In the genomic region with DNA sequence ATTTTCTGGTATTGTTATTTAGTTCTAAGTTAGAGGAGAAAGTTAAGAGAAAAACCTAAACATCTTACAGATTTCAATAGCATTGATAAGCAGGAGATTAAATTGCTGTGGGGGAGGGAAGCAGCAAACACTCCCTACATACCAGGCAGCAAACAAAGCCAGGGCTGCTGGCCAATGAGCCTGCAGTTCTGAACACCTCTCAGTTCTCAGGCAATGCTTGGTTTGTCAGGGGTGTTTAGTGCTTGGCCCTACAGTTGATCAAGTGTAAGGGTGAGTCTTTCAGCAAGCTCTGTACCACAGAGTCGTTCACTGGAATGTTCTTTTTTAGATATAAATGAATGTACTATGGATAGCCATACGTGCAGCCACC, we compare ENCODE assay signal across 17 cellular contexts. TPM values are rescaled to one million over a fixed set of nuclear protein-coding genes. Genes with fewer than 3 reads are reported as not detected.
A peak's percentile ranks its signal among the peaks of the same experiment; 100 is the strongest.
DNase-seq lines count a peak whose midpoint lies in the region; ATAC-seq and TF ChIP-seq lines count a peak whose summit lies in the region.
"Had no signal": no experiment of that assay in that cellular context is flagged by ENCODE, and none has a peak within 500 bp of the region (broad histone marks: within the 10 kb centered on the region; RNA-seq: fewer than 3 reads in every experiment).

No MANE protein-coding gene starts in this region.

- POLR2A ChIA-PET in WTC11 (lab: Charles Lee), result no interaction called here

- intact Hi-C loops in mucosa of descending colon (cut with DNase I, micrococcal nuclease), result no loop called here
- intact Hi-C loops in natural killer cell (cut with micrococcal nuclease), result no loop called here

- H3K9me2 ChIP-seq in GM23338 (ENCODE audit: insufficient read depth), result no peaks in the 10 kb centered on the region

- no peaks in the 10 kb centered on the region for H3K9me3 ChIP-seq in mucosa of descending colon
- H3K9me3 ChIP-seq: BE2C had no signal

- no peak overlapping the region for H3K27ac Mint-ChIP-seq in GM23338
- no peak overlapping the region for H3K27ac Mint-ChIP-seq in WTC11
- no peak overlapping the region for H3K27ac Mint-ChIP-seq in natural killer cell

- H3K4me1 ChIP-seq in GM23338 (ENCODE audit: insufficient read depth) (peaks cover 5% of the 10 kb centered on the region; the same call in 1 of the 2 replicates), foreskin keratinocyte (no peaks in the 10 kb centered on the region), mucosa of descending colon (ENCODE audit: low read depth) (no peaks in the 10 kb centered on the region)
- H3K4me1 ChIP-seq: BE2C had no signal

- no peaks in the 10 kb centered on the region for H3K27me3 ChIP-seq in GM23338 (ENCODE audit: insufficient read depth)
- H3K27me3 ChIP-seq in foreskin keratinocyte, result no peaks in the 10 kb centered on the region
- H3K27me3 ChIP-seq: BE2C had no signal

- DNase-seq in GM23338 (ENCODE audit: low spot score) (no peak), WTC11 (ENCODE audit: low spot score) (no peak), foreskin keratinocyte (peak; percentile 37 to 58), mucosa of descending colon (peak in 1 of 3 donors; percentile 24), NAMALWA (ENCODE audit: low spot score) (no peak), natural killer cell (no peak)
- no peak for DNase-seq in central memory CD4-positive, alpha-beta T cell
- DNase-seq in activated CD4-positive, alpha-beta T cell treated with anti-CD3 and anti-CD28 coated beads, Interleukin-2, amount 50 U/mL, for 1 hour, result no peak
- DNase-seq: BE2C; CD4-positive, alpha-beta memory T cell; H7; Kasumi-1; NCI-H1436 treated with DMSO at 0.1 percent for 48 hours; NCI-H2171; NCI-H446 treated with DMSO at 0.1 percent for 48 hours; NCI-H748 treated with DMSO at 0.1 percent for 48 hours; SHP77 treated with DMSO at 0.1 percent for 48 hours had no signal

- no peaks in the 10 kb centered on the region for H3K79me2 ChIP-seq in GM23338 (replicated peaks; ENCODE audit: insufficient read depth)

- no peaks in the 10 kb centered on the region for H3F3A ChIP-seq in GM23338 (replicated peaks; ENCODE audit: low read depth)

- no peak overlapping the region for H3K4me3 ChIP-seq in GM23338
- H3K4me3 ChIP-seq in mucosa of descending colon, result no peak overlapping the region

- no peak overlapping the region for H3K4me2 ChIP-seq in GM23338

- H3K36me3 Mint-ChIP-seq in GM23338 (ENCODE audit: low read depth) (no peaks in the 10 kb centered on the region), WTC11 (no peaks in the 10 kb centered on the region), natural killer cell (no peaks in the 10 kb centered on the region)
- H3K36me3 Mint-ChIP-seq: CD4-positive, alpha-beta memory T cell had no signal

- H3K36me3 ChIP-seq in GM23338 (ENCODE audit: insufficient read depth) (no peaks in the 10 kb centered on the region), mucosa of descending colon (ENCODE audit: low read depth) (no peaks in the 10 kb centered on the region)
- H3K36me3 ChIP-seq: BE2C had no signal

- TF ChIP-seq CTCF in GM23338 (conservative IDR thresholded peaks at IDR 0.05; ENCODE audit: low read depth in 2 of 2) (no peak), WTC11 (IDR thresholded peaks at IDR 0.05) (no peak), foreskin keratinocyte (conservative IDR thresholded peaks at IDR 0.05) (no peak), mucosa of descending colon (IDR thresholded peaks at IDR 0.05) (no peak), natural killer cell (IDR thresholded peaks at IDR 0.05) (no peak)

- no peak overlapping the region for H3K4me3 Mint-ChIP-seq in GM23338
- H3K4me3 Mint-ChIP-seq in WTC11, result no peak overlapping the region
- no peak overlapping the region for H3K4me3 Mint-ChIP-seq in natural killer cell
- H3K4me3 Mint-ChIP-seq: CD4-positive, alpha-beta memory T cell had no signal

- H4K20me1 ChIP-seq in GM23338 (replicated peaks; ENCODE audit: insufficient read depth), result no peaks in the 10 kb centered on the region

- peak; percentile 68 for ATAC-seq in GM23338
- peak; percentile 81 for ATAC-seq in WTC11
- ATAC-seq in foreskin keratinocyte, result no peak
- peak; percentile 47 for ATAC-seq in mucosa of descending colon
- ATAC-seq in natural killer cell, result no peak

- H3K4me1 Mint-ChIP-seq in GM23338, result peaks cover 11% of the 10 kb centered on the region
- H3K4me1 Mint-ChIP-seq in WTC11, result peaks cover 11% of the 10 kb centered on the region
- H3K4me1 Mint-ChIP-seq in natural killer cell, result no peaks in the 10 kb centered on the region
- H3K4me1 Mint-ChIP-seq: CD4-positive, alpha-beta memory T cell had no signal

- no peaks in the 10 kb centered on the region for H3K9me3 Mint-ChIP-seq in GM23338
- no peaks in the 10 kb centered on the region for H3K9me3 Mint-ChIP-seq in WTC11
- no peaks in the 10 kb centered on the region for H3K9me3 Mint-ChIP-seq in natural killer cell
- H3K9me3 Mint-ChIP-seq: CD4-positive, alpha-beta memory T cell had no signal

- H3K27me3 Mint-ChIP-seq in GM23338 (ENCODE audit: insufficient read depth, low read depth, poor library complexity) (no peaks in the 10 kb centered on the region), WTC11 (ENCODE audit: low read depth) (no peaks in the 10 kb centered on the region), natural killer cell (ENCODE audit: low read depth in 2 of 2) (peaks cover 2 to 26% of the 10 kb centered on the region in 2 donors)
- H3K27me3 Mint-ChIP-seq: CD4-positive, alpha-beta memory T cell had no signal

- CTCF ChIA-PET in WTC11 (lab: Charles Lee), result interaction anchor here (1.6 kb wide), 1 partner anchor 9 kb away, joined by 5 read pairs; no protein-coding TSS in a partner anchor

- no peak overlapping the region for H3K27ac ChIP-seq in GM23338 (ENCODE audit: low read depth)
- no peak overlapping the region for H3K27ac ChIP-seq in foreskin keratinocyte

- peak overlapping the region; percentile 4 for H2AFZ ChIP-seq in GM23338

TF ChIP-seq in GM23338, 12 proteins besides CTCF, POLR2A, EP300 and RAD21 (continues in another document):
- TF ChIP-seq NANOG (IDR thresholded peaks at IDR 0.05; ENCODE audit: borderline replicate concordance), result no peak

TF ChIP-seq in WTC11, 78 proteins besides CTCF, POLR2A, EP300 and RAD21 (continues in another document):
- no peak for TF ChIP-seq RELA (CRISPR knock-in tag; IDR thresholded peaks at IDR 0.05; ENCODE audit: borderline replicate concordance)
- TF ChIP-seq HMGA2 (CRISPR knock-in tag; IDR thresholded peaks at IDR 0.05), result no peak
- no peak for TF ChIP-seq ZNF121 (CRISPR knock-in tag; IDR thresholded peaks at IDR 0.05)
- TF ChIP-seq ZNF396 (CRISPR knock-in tag; IDR thresholded peaks at IDR 0.05; ENCODE audit: borderline replicate concordance), result no peak
- TF ChIP-seq, protein P1, sequence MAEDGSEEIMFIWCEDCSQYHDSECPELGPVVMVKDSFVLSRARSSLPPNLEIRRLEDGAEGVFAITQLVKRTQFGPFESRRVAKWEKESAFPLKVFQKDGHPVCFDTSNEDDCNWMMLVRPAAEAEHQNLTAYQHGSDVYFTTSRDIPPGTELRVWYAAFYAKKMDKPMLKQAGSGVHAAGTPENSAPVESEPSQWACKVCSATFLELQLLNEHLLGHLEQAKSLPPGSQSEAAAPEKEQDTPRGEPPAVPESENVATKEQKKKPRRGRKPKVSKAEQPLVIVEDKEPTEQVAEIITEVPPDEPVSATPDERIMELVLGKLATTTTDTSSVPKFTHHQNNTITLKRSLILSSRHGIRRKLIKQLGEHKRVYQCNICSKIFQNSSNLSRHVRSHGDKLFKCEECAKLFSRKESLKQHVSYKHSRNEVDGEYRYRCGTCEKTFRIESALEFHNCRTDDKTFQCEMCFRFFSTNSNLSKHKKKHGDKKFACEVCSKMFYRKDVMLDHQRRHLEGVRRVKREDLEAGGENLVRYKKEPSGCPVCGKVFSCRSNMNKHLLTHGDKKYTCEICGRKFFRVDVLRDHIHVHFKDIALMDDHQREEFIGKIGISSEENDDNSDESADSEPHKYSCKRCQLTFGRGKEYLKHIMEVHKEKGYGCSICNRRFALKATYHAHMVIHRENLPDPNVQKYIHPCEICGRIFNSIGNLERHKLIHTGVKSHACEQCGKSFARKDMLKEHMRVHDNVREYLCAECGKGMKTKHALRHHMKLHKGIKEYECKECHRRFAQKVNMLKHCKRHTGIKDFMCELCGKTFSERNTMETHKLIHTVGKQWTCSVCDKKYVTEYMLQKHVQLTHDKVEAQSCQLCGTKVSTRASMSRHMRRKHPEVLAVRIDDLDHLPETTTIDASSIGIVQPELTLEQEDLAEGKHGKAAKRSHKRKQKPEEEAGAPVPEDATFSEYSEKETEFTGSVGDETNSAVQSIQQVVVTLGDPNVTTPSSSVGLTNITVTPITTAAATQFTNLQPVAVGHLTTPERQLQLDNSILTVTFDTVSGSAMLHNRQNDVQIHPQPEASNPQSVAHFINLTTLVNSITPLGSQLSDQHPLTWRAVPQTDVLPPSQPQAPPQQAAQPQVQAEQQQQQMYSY (CRISPR knock-in tag; IDR thresholded peaks at IDR 0.05), result no peak
- TF ChIP-seq, protein P2, sequence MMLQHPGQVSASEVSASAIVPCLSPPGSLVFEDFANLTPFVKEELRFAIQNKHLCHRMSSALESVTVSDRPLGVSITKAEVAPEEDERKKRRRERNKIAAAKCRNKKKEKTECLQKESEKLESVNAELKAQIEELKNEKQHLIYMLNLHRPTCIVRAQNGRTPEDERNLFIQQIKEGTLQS (CRISPR knock-in tag; conservative IDR thresholded peaks at IDR 0.05), result no peak
- TF ChIP-seq, protein P3, sequence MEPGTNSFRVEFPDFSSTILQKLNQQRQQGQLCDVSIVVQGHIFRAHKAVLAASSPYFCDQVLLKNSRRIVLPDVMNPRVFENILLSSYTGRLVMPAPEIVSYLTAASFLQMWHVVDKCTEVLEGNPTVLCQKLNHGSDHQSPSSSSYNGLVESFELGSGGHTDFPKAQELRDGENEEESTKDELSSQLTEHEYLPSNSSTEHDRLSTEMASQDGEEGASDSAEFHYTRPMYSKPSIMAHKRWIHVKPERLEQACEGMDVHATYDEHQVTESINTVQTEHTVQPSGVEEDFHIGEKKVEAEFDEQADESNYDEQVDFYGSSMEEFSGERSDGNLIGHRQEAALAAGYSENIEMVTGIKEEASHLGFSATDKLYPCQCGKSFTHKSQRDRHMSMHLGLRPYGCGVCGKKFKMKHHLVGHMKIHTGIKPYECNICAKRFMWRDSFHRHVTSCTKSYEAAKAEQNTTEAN (CRISPR knock-in tag; IDR thresholded peaks at IDR 0.05), result no peak
- no peak for TF ChIP-seq SOX15 (CRISPR knock-in tag; IDR thresholded peaks at IDR 0.05)

RNA-seq across cellular contexts. Expression of a gene that starts 38.6 kb away (rescaled TPM):
- total RNA-seq in GM23338 (2014; rRNA removed; shearing (Covaris generic)), result 2.6 and 2.8 TPM in 2 replicates
- polyA plus RNA-seq in GM23338 (2016; fragmentation: Nextera tagmentation; extraction: Ambion mirVana), result 1.2 and 1.4 TPM in 2 replicates
- 0.89 to 0.96 TPM (median 0.89 TPM) in 3 replicates for total RNA-seq in WTC11 (2021)
- total RNA-seq in foreskin keratinocyte, result not detected in 2 replicates
- polyA plus RNA-seq in foreskin keratinocyte, result not detected in 2 replicates
- total RNA-seq in mucosa of descending colon, result under 1 TPM in 1 of 3 donors, not detected in 2; 0.29 TPM
- total RNA-seq in natural killer cell, result not detected
- total RNA-seq: CD4-positive, alpha-beta memory T cell had no signal
- polyA plus RNA-seq: CD4-positive, alpha-beta memory T cell had no signal

RNA-seq across cellular contexts. Expression of a gene that starts 45.0 kb away (rescaled TPM):
- 2.5 and 5.5 TPM in 2 replicates for total RNA-seq in GM23338 (2014; rRNA removed; shearing (Covaris generic))
- polyA plus RNA-seq in GM23338 (2016; fragmentation: Nextera tagmentation; extraction: Ambion mirVana) (0.89 and 1.2 TPM in 2 replicates), foreskin keratinocyte (0.34 and 0.43 TPM in 2 replicates)
- total RNA-seq in WTC11 (2021) (2.0 to 3.1 TPM (median 2.6 TPM) in 3 replicates), foreskin keratinocyte (0.67 and 0.75 TPM in 2 replicates), mucosa of descending colon (1 to 10 TPM; 4.0 to 5.3 (median 4.8) TPM), natural killer cell (10 to 100 TPM; 11.2 to 17.8 (median 13.4) TPM)

Comparison
In these comparisons a context has a peak if more than half of its experiments do, and no peak if none do; other contexts are left out.
1. ATAC-seq: peak in GM23338 (single experiment), WTC11 (single experiment) and mucosa of descending colon (single experiment); none in foreskin keratinocyte (single experiment) and natural killer cell (0 of 3).
2. DNase-seq: peak in foreskin keratinocyte (2 of 2); none in GM23338 (single experiment), WTC11 (single experiment), NAMALWA (single experiment), central memory CD4-positive, alpha-beta T cell (single experiment), natural killer cell (single experiment) and activated CD4-positive, alpha-beta T cell treated with anti-CD3 and anti-CD28 coated beads, Interleukin-2, amount 50 U/mL, for 1 hour (single experiment).